Comparison of ENCODE assay signal across 17 cellular contexts in genomic region chr14:33457617-33458016, GRCh38.
DNase-seq lines count a peak whose midpoint lies in the region; ATAC-seq and TF ChIP-seq lines count a peak whose summit lies in the region.
"Had no signal": no experiment of that assay in that cellular context is flagged by ENCODE, and none has a peak within 500 bp of the region (broad histone marks: within the 10 kb centered on the region; RNA-seq: fewer than 3 reads in every experiment).

No MANE protein-coding gene starts in this region.

- no peaks in the 10 kb centered on the region for H3K36me3 ChIP-seq in RWPE2 (ENCODE audit: low read depth)
- H3K36me3 ChIP-seq: SJSA1 had no signal

- peak; percentile 95 for ATAC-seq in RWPE2 (ENCODE audit: low read depth)

- no peaks in the 10 kb centered on the region for H3K27me3 ChIP-seq in RWPE2 (ENCODE audit: insufficient read depth, poor library complexity, severe bottlenecking)
- H3K27me3 ChIP-seq: SJSA1 had no signal

- TF ChIP-seq CTCF in RWPE2 (IDR thresholded peaks at IDR 0.05; ENCODE audit: poor library complexity, severe bottlenecking): no peak
- TF ChIP-seq CTCF in epithelial cell of esophagus (IDR thresholded peaks at IDR 0.05; ENCODE audit: insufficient read depth, low read depth, low read length, missing control alignments): no peak

- H3K27ac ChIP-seq in RWPE2 (ENCODE audit: poor library complexity, severe bottlenecking): peak overlapping the region; percentile 3
- peak overlapping the region; percentile 30 for H3K27ac ChIP-seq in temporal lobe (ENCODE audit: low read depth, low read length)
- H3K27ac ChIP-seq: 22Rv1, SJSA1 had no signal

- no peak overlapping the region for H3K4me3 ChIP-seq in RWPE2 (ENCODE audit: severe bottlenecking)
- H3K4me3 ChIP-seq in epithelial cell of esophagus (ENCODE audit: low read length): no peak overlapping the region
- H3K4me3 ChIP-seq: SJSA1 had no signal

- H3K4me1 ChIP-seq in RWPE2 (ENCODE audit: insufficient read depth, poor library complexity, severe bottlenecking): peaks cover 27% of the 10 kb centered on the region

- H3K9me3 ChIP-seq in RWPE2 (ENCODE audit: severe bottlenecking): no peaks in the 10 kb centered on the region
- H3K9me3 ChIP-seq: SJSA1 had no signal

- DNase-seq in DMS 273 (lab: John Stamatoyannopoulos, UW; ENCODE audit: unreplicated experiment): peak; percentile 36
- DNase-seq in DMS 273 treated with DMSO at 0.1 percent for 48 hours (lab: John Stamatoyannopoulos, UW): no peak
- peak; percentile 77 for DNase-seq in RWPE2 (ENCODE audit: low spot score)
- peak; percentile 92 for DNase-seq in epithelial cell of esophagus (ENCODE audit: low read depth)
- no peak for DNase-seq in activated CD4-positive, CD25-positive, alpha-beta regulatory T cell (lab: John Stamatoyannopoulos, UW)
- no peak for DNase-seq in NAMALWA (ENCODE audit: low spot score)
- no peak for DNase-seq in activated T-cell treated with anti-CD3 and anti-CD28 coated beads, Interleukin-2, amount 50 U/mL, for 1 hour
- DNase-seq: CD8-positive, alpha-beta memory T cell; H9; Karpas-422; NCI-H1436 treated with DMSO at 0.1 percent for 48 hours; NCI-H2081; NCI-H446 treated with DMSO at 0.1 percent for 48 hours; NCI-H774 had no signal

Comparison
In these comparisons a context has a peak if more than half of its experiments do, and no peak if none do; other contexts are left out.
1. DNase-seq: peak in DMS 273 (single experiment), RWPE2 (single experiment) and epithelial cell of esophagus (single experiment); none in DMS 273 treated with DMSO at 0.1 percent for 48 hours (single experiment), activated CD4-positive, CD25-positive, alpha-beta regulatory T cell (0 of 4), NAMALWA (single experiment) and activated T-cell treated with anti-CD3 and anti-CD28 coated beads, Interleukin-2, amount 50 U/mL, for 1 hour (single experiment).